21 cellular contexts compared by ENCODE assay signal in genomic region chr19:811511-812048, GRCh38. TPM values are rescaled to one million over a fixed set of nuclear protein-coding genes. Genes with fewer than 3 reads are reported as not detected.
DNase-seq lines count a peak whose midpoint lies in the region; ATAC-seq, FAIRE-seq and TF ChIP-seq lines count a peak whose summit lies in the region.
"Had no signal": no experiment of that assay in that cellular context is flagged by ENCODE, and none has a peak within 500 bp of the region (broad histone marks: within the 10 kb centered on the region; RNA-seq: fewer than 3 reads in every experiment).

No MANE protein-coding gene starts in this region.

- TF ChIP-seq POLR2A in GM12878 (IDR thresholded peaks at IDR 0.05; ENCODE audit: low read depth, low read length) = no peak

- TF ChIP-seq CTCF in GM12878 (IDR thresholded peaks at IDR 0.05 in 2 of 3, conservative IDR thresholded peaks at IDR 0.05 in 1 of 3; ENCODE audit: control insufficient read depth in 2 of 3, extremely low read depth in 1 of 3, insufficient read depth in 1 of 3, low read depth in 3 of 3, low read length in 3 of 3) = no peak

- no peak for FAIRE-seq in GM12878 (lab: Jason Lieb, UNC)
- FAIRE-seq: A204.1, kidney, RCC 7860 had no signal

- CTCF ChIA-PET in GM12878 (lab: Yijun Ruan, JAX) = no interaction called here

- ATAC-seq in activated naive CD8-positive, alpha-beta T cell treated with anti-CD3 and anti-CD28 coated beads, Interleukin-2, amount 50 U/mL, for 24 hours = no peak
- no peak for ATAC-seq in GM12878
- ATAC-seq in stimulated activated effector memory CD8-positive, alpha-beta T cell treated with anti-CD3 and anti-CD28 coated beads, Interleukin-12 subunit alpha, Interleukin-12 subunit beta, amount 100 ng/mL, for 72 hours = no peak
- ATAC-seq in sciatic nerve = no peak
- no peak for ATAC-seq in HG03039 (IDR thresholded peaks at IDR 0.05; ENCODE audit: unreplicated experiment)
- ATAC-seq: activated CD4-positive, alpha-beta T cell treated with anti-CD3 and anti-CD28 coated beads for 36 hours had no signal

- H3K4me3 ChIP-seq in GM12878 = no peak overlapping the region
- H3K4me3 ChIP-seq: ascending aorta, HAP-1 had no signal

- H3K27me3 Mint-ChIP-seq in activated naive CD8-positive, alpha-beta T cell treated with anti-CD3 and anti-CD28 coated beads, Interleukin-2, amount 50 U/mL, for 24 hours = no peaks in the 10 kb centered on the region
- peaks cover 3% of the 10 kb centered on the region for H3K27me3 Mint-ChIP-seq in activated naive CD8-positive, alpha-beta T cell treated with anti-CD3 and anti-CD28 coated beads for 36 hours
- H3K27me3 Mint-ChIP-seq: activated CD4-positive, alpha-beta T cell treated with anti-CD3 and anti-CD28 coated beads for 36 hours; memory B cell; stimulated activated naive CD8-positive, alpha-beta T cell treated with anti-CD3 and anti-CD28 coated beads, Interleukin-15, amount 100 ng/mL, for 72 hours had no signal

- no peaks in the 10 kb centered on the region; the same call in 1 of the 2 replicates for H4K20me1 ChIP-seq in GM12878 (ENCODE audit: control insufficient read depth, insufficient read depth)

- H3K36me3 ChIP-seq in GM12878 (ENCODE audit: control insufficient read depth in 2 of 2, insufficient read depth in 2 of 2, low read length in 1 of 2) = peaks cover 30 to 33% of the 10 kb centered on the region in 2 experiments; a peak in 3 of 4 replicates

- peaks cover 7% of the 10 kb centered on the region for H3K4me1 Mint-ChIP-seq in activated naive CD8-positive, alpha-beta T cell treated with anti-CD3 and anti-CD28 coated beads, Interleukin-2, amount 50 U/mL, for 24 hours
- peaks cover 2% of the 10 kb centered on the region for H3K4me1 Mint-ChIP-seq in activated naive CD8-positive, alpha-beta T cell treated with anti-CD3 and anti-CD28 coated beads for 36 hours
- H3K4me1 Mint-ChIP-seq in stimulated activated effector memory CD8-positive, alpha-beta T cell treated with anti-CD3 and anti-CD28 coated beads, Interleukin-12 subunit alpha, Interleukin-12 subunit beta, amount 100 ng/mL, for 72 hours = peaks cover 25% of the 10 kb centered on the region
- H3K4me1 Mint-ChIP-seq: activated CD4-positive, alpha-beta T cell treated with anti-CD3 and anti-CD28 coated beads for 36 hours had no signal

- intact Hi-C loops in GM12878 (cut with micrococcal nuclease; ENCODE audit: unreplicated experiment) = no loop called here
- intact Hi-C loops in sciatic nerve (cut with DNase I) = no loop called here

- H3K27ac ChIP-seq in GM12878 (ENCODE audit: control insufficient read depth, insufficient read depth) = no peak overlapping the region
- H3K27ac ChIP-seq: ascending aorta, neutrophil had no signal

- peak overlapping the region; percentile 14 for H3K4me3 Mint-ChIP-seq in activated naive CD8-positive, alpha-beta T cell treated with anti-CD3 and anti-CD28 coated beads, Interleukin-2, amount 50 U/mL, for 24 hours
- H3K4me3 Mint-ChIP-seq in activated naive CD8-positive, alpha-beta T cell treated with anti-CD3 and anti-CD28 coated beads for 36 hours = no peak overlapping the region
- no peak overlapping the region for H3K4me3 Mint-ChIP-seq in stimulated activated effector memory CD8-positive, alpha-beta T cell treated with anti-CD3 and anti-CD28 coated beads, Interleukin-12 subunit alpha, Interleukin-12 subunit beta, amount 100 ng/mL, for 72 hours
- H3K4me3 Mint-ChIP-seq: activated CD4-positive, alpha-beta T cell treated with anti-CD3 and anti-CD28 coated beads for 36 hours; memory B cell; stimulated activated naive CD8-positive, alpha-beta T cell treated with anti-CD3 and anti-CD28 coated beads, Interleukin-15, amount 100 ng/mL, for 72 hours had no signal

- H3K79me2 ChIP-seq in GM12878 (ENCODE audit: control insufficient read depth, insufficient read depth, low read length) = peaks cover 1% of the 10 kb centered on the region; the same call in 1 of the 2 replicates

- POLR2A ChIA-PET in GM12878 (lab: Charles Lee) = no interaction called here

- TSS peak; percentile 55 for BruUV-seq in GM12878 (replicated peaks; lab: Mats Ljungman, UMichigan)

- no peak overlapping the region for H2AFZ ChIP-seq in GM12878 (ENCODE audit: control insufficient read depth, low read depth, low read length)

- no peak overlapping the region for H3K27ac Mint-ChIP-seq in activated naive CD8-positive, alpha-beta T cell treated with anti-CD3 and anti-CD28 coated beads, Interleukin-2, amount 50 U/mL, for 24 hours
- no peak overlapping the region for H3K27ac Mint-ChIP-seq in activated naive CD8-positive, alpha-beta T cell treated with anti-CD3 and anti-CD28 coated beads for 36 hours
- H3K27ac Mint-ChIP-seq in stimulated activated effector memory CD8-positive, alpha-beta T cell treated with anti-CD3 and anti-CD28 coated beads, Interleukin-12 subunit alpha, Interleukin-12 subunit beta, amount 100 ng/mL, for 72 hours = peak overlapping the region; percentile 52
- H3K27ac Mint-ChIP-seq: activated CD4-positive, alpha-beta T cell treated with anti-CD3 and anti-CD28 coated beads for 36 hours; memory B cell had no signal

- H3K4me1 ChIP-seq in GM12878 (ENCODE audit: control insufficient read depth, insufficient read depth, low read length) = no peaks in the 10 kb centered on the region
- H3K4me1 ChIP-seq: ascending aorta, HAP-1 had no signal

- no peaks in the 10 kb centered on the region; the same call in 2 of the 3 replicates for H3K9me3 ChIP-seq in GM12878 (replicated peaks; ENCODE audit: control insufficient read depth, insufficient read depth, low read length)
- H3K9me3 ChIP-seq: ascending aorta, HAP-1, neutrophil had no signal

- RAD21 ChIA-PET in GM12878 (lab: Charles Lee; ENCODE audit: unreplicated experiment) = no interaction called here

- in situ Hi-C loops in GM12878 (cut with MboI) = no loop called here

- peaks cover 9% of the 10 kb centered on the region for H3K9me3 Mint-ChIP-seq in activated naive CD8-positive, alpha-beta T cell treated with anti-CD3 and anti-CD28 coated beads, Interleukin-2, amount 50 U/mL, for 24 hours
- peaks cover 4% of the 10 kb centered on the region for H3K9me3 Mint-ChIP-seq in activated naive CD8-positive, alpha-beta T cell treated with anti-CD3 and anti-CD28 coated beads for 36 hours
- H3K9me3 Mint-ChIP-seq in stimulated activated effector memory CD8-positive, alpha-beta T cell treated with anti-CD3 and anti-CD28 coated beads, Interleukin-12 subunit alpha, Interleukin-12 subunit beta, amount 100 ng/mL, for 72 hours = no peaks in the 10 kb centered on the region

- no peak overlapping the region for H3K4me2 ChIP-seq in GM12878 (ENCODE audit: control insufficient read depth, insufficient read depth)

- SMC1A ChIA-PET in GM12878 (lab: Charles Lee; ENCODE audit: uncharacterized antibody, unreplicated experiment) = no interaction called here

- H3K9ac ChIP-seq in GM12878 (ENCODE audit: control insufficient read depth, insufficient read depth, low read length) = no peak overlapping the region

- TF ChIP-seq EP300 in GM12878 (IDR thresholded peaks at IDR 0.05; ENCODE audit: borderline replicate concordance in 1 of 2, control insufficient read depth in 1 of 2, low read depth in 2 of 2, low read length in 2 of 2) = no peak

- TF ChIP-seq RAD21 in GM12878 (IDR thresholded peaks at IDR 0.05; ENCODE audit: insufficient read depth, low read depth, low read length) = no peak

- peaks cover 60% of the 10 kb centered on the region for H3K36me3 Mint-ChIP-seq in activated naive CD8-positive, alpha-beta T cell treated with anti-CD3 and anti-CD28 coated beads, Interleukin-2, amount 50 U/mL, for 24 hours (ENCODE audit: low read depth)
- peaks cover 55% of the 10 kb centered on the region for H3K36me3 Mint-ChIP-seq in activated naive CD8-positive, alpha-beta T cell treated with anti-CD3 and anti-CD28 coated beads for 36 hours
- H3K36me3 Mint-ChIP-seq in stimulated activated effector memory CD8-positive, alpha-beta T cell treated with anti-CD3 and anti-CD28 coated beads, Interleukin-12 subunit alpha, Interleukin-12 subunit beta, amount 100 ng/mL, for 72 hours = peaks cover 92% of the 10 kb centered on the region

- no peaks in the 10 kb centered on the region for H3K27me3 ChIP-seq in GM12878 (replicated peaks in 1 of 2; ENCODE audit: control insufficient read depth in 2 of 2, insufficient read depth in 2 of 2, low read length in 1 of 2)
- H3K27me3 ChIP-seq: ascending aorta, neutrophil had no signal

- over 99% methylated on average over 20 of the region's 20 CpGs for WGBS in GM12878 (ENCODE audit: insufficient coverage, insufficient replicate concordance, low lambda C conversion rate, missing lambda C conversion rate)

- DNase-seq in activated naive CD8-positive, alpha-beta T cell treated with anti-CD3 and anti-CD28 coated beads, Interleukin-2, amount 50 U/mL, for 24 hours = no peak
- DNase-seq in activated naive CD8-positive, alpha-beta T cell treated with anti-CD3 and anti-CD28 coated beads for 36 hours = no peak
- DNase-seq in GM12878 (ENCODE audit: low read depth, low spot score) = no peak
- DNase-seq in stimulated activated effector memory CD8-positive, alpha-beta T cell treated with anti-CD3 and anti-CD28 coated beads, Interleukin-12 subunit alpha, Interleukin-12 subunit beta, amount 100 ng/mL, for 72 hours (ENCODE audit: low spot score in 2 of 2) = no peak
- DNase-seq in sciatic nerve (ENCODE audit: low spot score) = no peak
- DNase-seq: activated CD4-positive, alpha-beta T cell treated with anti-CD3 and anti-CD28 coated beads for 36 hours; C1 segment of cervical spinal cord; hippocampal formation; NCI-H1436; stimulated activated naive CD8-positive, alpha-beta T cell treated with anti-CD3 and anti-CD28 coated beads, Interleukin-15, amount 100 ng/mL, for 72 hours had no signal

RNA-seq across cellular contexts. Expression of gene PLPPR3, which starts 10.2 kb away (rescaled TPM):
- not detected for total RNA-seq in activated naive CD8-positive, alpha-beta T cell treated with anti-CD3 and anti-CD28 coated beads for 36 hours
- total RNA-seq in GM12878 (2013; cell fraction: nucleolus; rRNA removed) = not detected in 2 replicates
- total RNA-seq in GM12878 (2014; rRNA removed) = not detected in 2 replicates
- total RNA-seq in GM12878 (2014; rRNA removed; fragmentation: Illumina TruSeq; extraction: Trizol) = not detected in 2 replicates
- not detected in 2 replicates for total RNA-seq in GM12878 (2021)
- not detected for polyA plus RNA-seq in GM12878 (2011; ENCODE audit: low read depth)
- not detected in 2 replicates for polyA plus RNA-seq in GM12878 (2011; rRNA removed)
- polyA plus RNA-seq in GM12878 (2011; cell fraction: cytosol; rRNA removed) = not detected in 2 replicates
- polyA plus RNA-seq in GM12878 (2011; cell fraction: nucleus; rRNA removed) = not detected in 2 replicates
- 0.08 and 0.12 TPM in 2 replicates for polyA plus RNA-seq in GM12878 (2012)
- not detected in 2 replicates for polyA plus RNA-seq in GM12878 (2014; fragmentation: Illumina TruSeq; extraction: Trizol)
- polyA plus RNA-seq in GM12878 (2014; fragmentation: Nextera tagmentation; extraction: Ambion mirVana) = not detected
- polyA plus RNA-seq in GM12878 (2014; rRNA removed) = not detected in 2 replicates
- under 1 TPM in 1 of 2 experiments, not detected in 1; 0.07 TPM for polyA plus RNA-seq in GM12878 (2016; fragmentation: Nextera tagmentation; extraction: Ambion mirVana)
- polyA minus RNA-seq in GM12878 (2011; rRNA and poly(A)+ RNA removed) = 0.10 TPM in 1 of 2 replicates, not detected in the other
- polyA minus RNA-seq in GM12878 (2011; cell fraction: cytosol; rRNA and poly(A)+ RNA removed) = not detected in 2 replicates
- polyA minus RNA-seq in GM12878 (2011; cell fraction: nucleus; rRNA and poly(A)+ RNA removed) = not detected in 2 replicates
- total RNA-seq in sciatic nerve = not detected
- total RNA-seq: activated CD4-positive, alpha-beta T cell treated with anti-CD3 and anti-CD28 coated beads for 36 hours; ascending aorta; kidney; LHCN-M2 had no signal

RNA-seq across cellular contexts. Expression of gene PTBP1, which starts 14.3 kb away (rescaled TPM):
- total RNA-seq in activated naive CD8-positive, alpha-beta T cell treated with anti-CD3 and anti-CD28 coated beads for 36 hours = 100 to 1,000 TPM; 799 to 818 TPM
- 155 and 159 TPM in 2 replicates for total RNA-seq in GM12878 (2013; cell fraction: nucleolus; rRNA removed)
- total RNA-seq in GM12878 (2014; rRNA removed) (179 and 217 TPM in 2 replicates), GM12878 (2014; rRNA removed; fragmentation: Illumina TruSeq; extraction: Trizol) (78.0 and 93.5 TPM in 2 replicates), GM12878 (2021) (464 and 532 TPM in 2 replicates), sciatic nerve (217 TPM)
- 160 TPM for polyA plus RNA-seq in GM12878 (2011; ENCODE audit: low read depth)
- polyA plus RNA-seq in GM12878 (2011; rRNA removed) (38.2 and 161 TPM in 2 replicates), GM12878 (2014; fragmentation: Illumina TruSeq; extraction: Trizol) (178 and 225 TPM in 2 replicates), GM12878 (2014; fragmentation: Nextera tagmentation; extraction: Ambion mirVana) (10 to 100 TPM; 13.1 to 31.6 TPM), GM12878 (2014; rRNA removed) (218 and 343 TPM in 2 replicates), GM12878 (2016; fragmentation: Nextera tagmentation; extraction: Ambion mirVana) (100 to 1,000 TPM; 285 to 330 TPM)
- 124 and 140 TPM in 2 replicates for polyA plus RNA-seq in GM12878 (2011; cell fraction: cytosol; rRNA removed)
- polyA plus RNA-seq in GM12878 (2011; cell fraction: nucleus; rRNA removed) = 617 and 643 TPM in 2 replicates
- polyA plus RNA-seq in GM12878 (2012) = 202 and 308 TPM in 2 replicates
- polyA minus RNA-seq in GM12878 (2011; rRNA and poly(A)+ RNA removed) = 142 and 159 TPM in 2 replicates
- polyA minus RNA-seq in GM12878 (2011; cell fraction: cytosol; rRNA and poly(A)+ RNA removed) = 158 and 187 TPM in 2 replicates
- 106 and 165 TPM in 2 replicates for polyA minus RNA-seq in GM12878 (2011; cell fraction: nucleus; rRNA and poly(A)+ RNA removed)

RNA-seq across cellular contexts. Expression of gene AZU1, which starts 16.1 kb away (rescaled TPM):
- total RNA-seq in activated naive CD8-positive, alpha-beta T cell treated with anti-CD3 and anti-CD28 coated beads for 36 hours = not detected
- not detected in 2 replicates for total RNA-seq in GM12878 (2013; cell fraction: nucleolus; rRNA removed)
- not detected in 2 replicates for total RNA-seq in GM12878 (2014; rRNA removed)
- total RNA-seq in GM12878 (2014; rRNA removed; fragmentation: Illumina TruSeq; extraction: Trizol) = not detected in 2 replicates
- total RNA-seq in GM12878 (2021) = not detected in 2 replicates
- 0.14 TPM for polyA plus RNA-seq in GM12878 (2011; ENCODE audit: low read depth)
- not detected in 2 replicates for polyA plus RNA-seq in GM12878 (2011; rRNA removed)
- not detected in 2 replicates for polyA plus RNA-seq in GM12878 (2011; cell fraction: cytosol; rRNA removed)
- polyA plus RNA-seq in GM12878 (2011; cell fraction: nucleus; rRNA removed) = 0.18 and 0.19 TPM in 2 replicates
- 0.10 and 0.20 TPM in 2 replicates for polyA plus RNA-seq in GM12878 (2012)
- not detected in 2 replicates for polyA plus RNA-seq in GM12878 (2014; fragmentation: Illumina TruSeq; extraction: Trizol)
- polyA plus RNA-seq in GM12878 (2014; fragmentation: Nextera tagmentation; extraction: Ambion mirVana) = not detected
- 0.27 TPM in 1 of 2 replicates, not detected in the other for polyA plus RNA-seq in GM12878 (2014; rRNA removed)
- polyA plus RNA-seq in GM12878 (2016; fragmentation: Nextera tagmentation; extraction: Ambion mirVana) = not detected
- not detected in 2 replicates for polyA minus RNA-seq in GM12878 (2011; rRNA and poly(A)+ RNA removed)
- polyA minus RNA-seq in GM12878 (2011; cell fraction: cytosol; rRNA and poly(A)+ RNA removed) = not detected in 2 replicates
- not detected in 2 replicates for polyA minus RNA-seq in GM12878 (2011; cell fraction: nucleus; rRNA and poly(A)+ RNA removed)
- total RNA-seq in sciatic nerve = 1.9 TPM
- total RNA-seq: activated CD4-positive, alpha-beta T cell treated with anti-CD3 and anti-CD28 coated beads for 36 hours; ascending aorta; LHCN-M2; urinary bladder had no signal

RNA-seq across cellular contexts. Expression of gene PRTN3, which starts 29.2 kb away (rescaled TPM):
- not detected for total RNA-seq in activated naive CD8-positive, alpha-beta T cell treated with anti-CD3 and anti-CD28 coated beads for 36 hours
- total RNA-seq in GM12878 (2013; cell fraction: nucleolus; rRNA removed) = not detected in 2 replicates
- not detected in 2 replicates for total RNA-seq in GM12878 (2014; rRNA removed)
- not detected in 2 replicates for total RNA-seq in GM12878 (2014; rRNA removed; fragmentation: Illumina TruSeq; extraction: Trizol)
- total RNA-seq in GM12878 (2021) = not detected in 2 replicates
- polyA plus RNA-seq in GM12878 (2011; ENCODE audit: low read depth) = not detected
- polyA plus RNA-seq in GM12878 (2011; rRNA removed) = 0.08 TPM in 1 of 2 replicates, not detected in the other
- 0.10 TPM in 1 of 2 replicates, not detected in the other for polyA plus RNA-seq in GM12878 (2011; cell fraction: cytosol; rRNA removed)
- polyA plus RNA-seq in GM12878 (2011; cell fraction: nucleus; rRNA removed) = not detected in 2 replicates
- polyA plus RNA-seq in GM12878 (2012) = not detected in 2 replicates
- not detected in 2 replicates for polyA plus RNA-seq in GM12878 (2014; fragmentation: Illumina TruSeq; extraction: Trizol)
- polyA plus RNA-seq in GM12878 (2014; fragmentation: Nextera tagmentation; extraction: Ambion mirVana) = not detected
- not detected in 2 replicates for polyA plus RNA-seq in GM12878 (2014; rRNA removed)
- polyA plus RNA-seq in GM12878 (2016; fragmentation: Nextera tagmentation; extraction: Ambion mirVana) = not detected
- polyA minus RNA-seq in GM12878 (2011; rRNA and poly(A)+ RNA removed) = not detected in 2 replicates
- not detected in 2 replicates for polyA minus RNA-seq in GM12878 (2011; cell fraction: cytosol; rRNA and poly(A)+ RNA removed)
- polyA minus RNA-seq in GM12878 (2011; cell fraction: nucleus; rRNA and poly(A)+ RNA removed) = not detected in 2 replicates
- total RNA-seq in sciatic nerve = 0.71 TPM
- total RNA-seq: activated CD4-positive, alpha-beta T cell treated with anti-CD3 and anti-CD28 coated beads for 36 hours; ascending aorta; chondrocyte; kidney; LHCN-M2 had no signal

RNA-seq across cellular contexts. Expression of gene ELANE, which starts 40.5 kb away (rescaled TPM):
- not detected for total RNA-seq in activated naive CD8-positive, alpha-beta T cell treated with anti-CD3 and anti-CD28 coated beads for 36 hours
- not detected in 2 replicates for total RNA-seq in GM12878 (2013; cell fraction: nucleolus; rRNA removed)
- total RNA-seq in GM12878 (2014; rRNA removed) = not detected in 2 replicates
- not detected in 2 replicates for total RNA-seq in GM12878 (2014; rRNA removed; fragmentation: Illumina TruSeq; extraction: Trizol)
- total RNA-seq in GM12878 (2021) = not detected in 2 replicates
- polyA plus RNA-seq in GM12878 (2011; ENCODE audit: low read depth) = not detected
- polyA plus RNA-seq in GM12878 (2011; rRNA removed) = not detected in 2 replicates
- not detected in 2 replicates for polyA plus RNA-seq in GM12878 (2011; cell fraction: cytosol; rRNA removed)
- polyA plus RNA-seq in GM12878 (2011; cell fraction: nucleus; rRNA removed) = not detected in 2 replicates
- polyA plus RNA-seq in GM12878 (2012) = not detected in 2 replicates
- polyA plus RNA-seq in GM12878 (2014; fragmentation: Illumina TruSeq; extraction: Trizol) = not detected in 2 replicates
- not detected for polyA plus RNA-seq in GM12878 (2014; fragmentation: Nextera tagmentation; extraction: Ambion mirVana)
- polyA plus RNA-seq in GM12878 (2014; rRNA removed) = not detected in 2 replicates
- not detected for polyA plus RNA-seq in GM12878 (2016; fragmentation: Nextera tagmentation; extraction: Ambion mirVana)
- not detected in 2 replicates for polyA minus RNA-seq in GM12878 (2011; rRNA and poly(A)+ RNA removed)
- polyA minus RNA-seq in GM12878 (2011; cell fraction: cytosol; rRNA and poly(A)+ RNA removed) = not detected in 2 replicates
- not detected in 2 replicates for polyA minus RNA-seq in GM12878 (2011; cell fraction: nucleus; rRNA and poly(A)+ RNA removed)
- 2.1 TPM for total RNA-seq in sciatic nerve
- total RNA-seq: activated CD4-positive, alpha-beta T cell treated with anti-CD3 and anti-CD28 coated beads for 36 hours; ascending aorta; chondrocyte; urinary bladder had no signal
